ENCODE assay signal across 26 cellular contexts in genomic region chr2:161391737-161392506, GRCh38. TPM values are rescaled to one million over a fixed set of nuclear protein-coding genes. Genes with fewer than 3 reads are reported as not detected.
"Had no signal": no experiment of that assay in that cellular context is flagged by ENCODE, and none has a peak within 500 bp of the region (broad histone marks: within the 10 kb centered on the region; RNA-seq: fewer than 3 reads in every experiment).

No MANE protein-coding gene starts in this region.

- DNase-seq: activated CD4-positive, alpha-beta T cell treated with anti-CD3 and anti-CD28 coated beads for 36 hours; activated CD4-positive, CD25-positive, alpha-beta regulatory T cell; activated naive CD4-positive, alpha-beta T cell; activated T-cell treated with anti-CD3 and anti-CD28 coated beads for 4 hours; activated T-cell treated with anti-CD3 and anti-CD28 coated beads, Interleukin-2, amount 50 U/mL, for 72 hours; central memory CD4-positive, alpha-beta T cell; esophagus squamous epithelium; foreskin melanocyte; islet precursor cell; left cardiac atrium; left ventricle myocardium superior; posterior cingulate gyrus; right cardiac atrium; spleen; stimulated activated naive CD8-positive, alpha-beta T cell treated with anti-CD3 and anti-CD28 coated beads, Interleukin-15, Interleukin-2, amounts not matched to agents 100 U/mL and 50 U/mL, for 24 hours; testis; transverse colon had no signal

- H3K27me3 Mint-ChIP-seq: activated CD4-positive, alpha-beta T cell treated with anti-CD3 and anti-CD28 coated beads for 36 hours; dendritic cell treated with granulocyte-macrophage colony-stimulating factor and Interleukin-4, amounts not matched to agents 40 ng/mL and 50 ng/mL, for 4 days had no signal

- H3K9me3 ChIP-seq: breast epithelium, esophagus squamous epithelium, spleen, testis, transverse colon had no signal

- H3K4me1 ChIP-seq: breast epithelium, esophagus squamous epithelium, spleen, testis, transverse colon had no signal

- H3K4me3 Mint-ChIP-seq: activated CD4-positive, alpha-beta T cell treated with anti-CD3 and anti-CD28 coated beads for 36 hours; activated T-cell treated with anti-CD3 and anti-CD28 coated beads, Interleukin-2, amount 50 U/mL, for 72 hours; dendritic cell treated with granulocyte-macrophage colony-stimulating factor and Interleukin-4, amounts not matched to agents 40 ng/mL and 50 ng/mL, for 4 days; nephron had no signal

- H3K4me3 ChIP-seq: breast epithelium, esophagus squamous epithelium, spleen, testis, transverse colon had no signal

- H3K4me1 Mint-ChIP-seq: nephron had no signal

- ATAC-seq: activated CD4-positive, alpha-beta T cell treated with anti-CD3 and anti-CD28 coated beads for 36 hours; activated T-cell treated with anti-CD3 and anti-CD28 coated beads, Interleukin-2, amount 50 U/mL, for 72 hours; left cardiac atrium; left ventricle myocardium superior; right cardiac atrium; stimulated activated naive CD8-positive, alpha-beta T cell treated with anti-CD3 and anti-CD28 coated beads, Interleukin-15, Interleukin-2, amounts not matched to agents 100 U/mL and 50 U/mL, for 24 hours had no signal

- H3K27me3 ChIP-seq: breast epithelium, esophagus squamous epithelium, spleen, testis, transverse colon had no signal

- H3K36me3 ChIP-seq: breast epithelium had no signal

- H3K27ac ChIP-seq: breast epithelium, epithelial cell of prostate, esophagus squamous epithelium, spleen, testis, transverse colon had no signal

- H3K9me3 Mint-ChIP-seq: activated naive CD4-positive, alpha-beta T cell treated with anti-CD3 and anti-CD28 coated beads, Interleukin-2, amount 50 U/mL, for 72 hours; activated T-cell treated with anti-CD3 and anti-CD28 coated beads, Interleukin-2, amount 50 U/mL, for 72 hours; dendritic cell treated with granulocyte-macrophage colony-stimulating factor and Interleukin-4, amounts not matched to agents 40 ng/mL and 50 ng/mL, for 4 days; nephron had no signal

- H3K27ac Mint-ChIP-seq: activated CD4-positive, alpha-beta T cell treated with anti-CD3 and anti-CD28 coated beads for 36 hours; activated naive CD4-positive, alpha-beta T cell treated with anti-CD3 and anti-CD28 coated beads, Interleukin-2, amount 50 U/mL, for 72 hours; activated T-cell treated with anti-CD3 and anti-CD28 coated beads, Interleukin-2, amount 50 U/mL, for 72 hours; dendritic cell treated with granulocyte-macrophage colony-stimulating factor and Interleukin-4, amounts not matched to agents 40 ng/mL and 50 ng/mL, for 4 days; nephron had no signal

RNA-seq across cellular contexts. Expression of gene TBR1, which starts 24.2 kb away (rescaled TPM):
- total RNA-seq: left cardiac atrium, left ventricle myocardium superior, lung microvascular endothelial cell, mucosa of gallbladder, osteoblast, right cardiac atrium, transverse colon had no signal
- polyA plus RNA-seq: urinary bladder had no signal
